19 cellular contexts compared by ENCODE assay signal in the genomic region with DNA sequence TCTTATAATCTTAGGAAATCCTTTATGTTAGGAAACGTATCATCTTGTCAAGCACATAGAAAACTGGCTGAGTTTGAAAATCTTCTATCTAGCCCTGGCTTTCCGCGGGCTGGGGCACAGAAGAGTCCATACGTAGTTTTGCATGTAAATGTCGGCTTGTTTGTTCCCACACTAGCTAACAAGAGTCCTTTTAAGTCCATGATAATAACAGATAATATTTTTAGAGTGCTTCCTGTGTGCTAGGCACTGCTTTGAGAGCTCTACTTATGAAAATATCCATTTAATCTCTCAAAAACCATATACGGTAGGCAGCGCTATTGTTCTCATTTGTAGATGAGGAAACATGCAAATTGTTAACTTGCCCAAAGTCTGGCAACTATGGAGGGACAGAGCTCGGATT. TPM values are rescaled to one million over a fixed set of nuclear protein-coding genes. Genes with fewer than 3 reads are reported as not detected.
A peak's percentile ranks its signal among the peaks of the same experiment; 100 is the strongest.
DNase-seq lines count a peak whose midpoint lies in the region; ATAC-seq and TF ChIP-seq lines count a peak whose summit lies in the region.
"Had no signal": no experiment of that assay in that cellular context is flagged by ENCODE, and none has a peak within 500 bp of the region (broad histone marks: within the 10 kb centered on the region; RNA-seq: fewer than 3 reads in every experiment).

No MANE protein-coding gene starts in this region.

- H3K4me2 ChIP-seq in mammary epithelial cell (ENCODE audit: insufficient read depth, low read depth, low read length): no peak overlapping the region

- in situ Hi-C loops in mammary epithelial cell (cut with MboI; ENCODE audit: low sequenced_read_pairs in 2 of 2): no loop called here

- no peaks in the 10 kb centered on the region for H3K36me3 ChIP-seq in effector memory CD4-positive, alpha-beta T cell (ENCODE audit: control insufficient read depth, insufficient read depth, low read length)
- no peaks in the 10 kb centered on the region for H3K36me3 ChIP-seq in mammary epithelial cell (ENCODE audit: insufficient read depth, low read length)

- peak overlapping the region; percentile 78 for H3K27ac ChIP-seq in effector memory CD4-positive, alpha-beta T cell (ENCODE audit: insufficient read depth, low read length, poor library complexity, severe bottlenecking)
- no peak overlapping the region for H3K27ac ChIP-seq in mammary epithelial cell (ENCODE audit: insufficient read depth, low read depth, low read length)

- H3K36me3 Mint-ChIP-seq in stimulated activated naive CD8-positive, alpha-beta T cell treated with anti-CD3 and anti-CD28 coated beads, Interleukin-15, Interleukin-2, amounts not matched to agents 100 ng/mL and 50 ng/mL, for 24 hours (ENCODE audit: low read depth): peaks cover 3% of the 10 kb centered on the region
- peaks cover 47% of the 10 kb centered on the region for H3K36me3 Mint-ChIP-seq in T-helper 2 cell treated with Interferon-gamma antibody and Interleukin-4, amounts not matched to agents 5 μg/mL and 100 μg/mL, for 36 hours (ENCODE audit: low read depth)

- H3K4me3 ChIP-seq in effector memory CD4-positive, alpha-beta T cell (ENCODE audit: insufficient read depth, low read depth, low read length, poor library complexity, severe bottlenecking): no peak overlapping the region
- no peak overlapping the region for H3K4me3 ChIP-seq in mammary epithelial cell (replicated peaks in 1 of 3; ENCODE audit: insufficient read depth in 1 of 3, low read depth in 2 of 3, low read length in 3 of 3)
- H3K4me3 ChIP-seq: heart left ventricle had no signal

- H3K9me3 ChIP-seq in effector memory CD4-positive, alpha-beta T cell (ENCODE audit: control insufficient read depth, low read length): no peaks in the 10 kb centered on the region
- H3K9me3 ChIP-seq in mammary epithelial cell (replicated peaks; ENCODE audit: insufficient read depth, low read length): no peaks in the 10 kb centered on the region
- H3K9me3 ChIP-seq: heart left ventricle had no signal

- TF ChIP-seq CTCF in mammary epithelial cell (conservative IDR thresholded peaks at IDR 0.05 in 1 of 2, IDR thresholded peaks at IDR 0.05 in 1 of 2; ENCODE audit: extremely low read depth in 1 of 2, insufficient read depth in 1 of 2, low read depth in 1 of 2, low read length in 2 of 2): no peak

- BruUV-seq in mammary epithelial cell (replicated peaks; lab: Mats Ljungman, UMichigan): no TSS peak

- dilution Hi-C loops in mammary epithelial cell (cut with HindIII; ENCODE audit: low sequenced_read_pairs): no loop called here

- H3K79me2 ChIP-seq in mammary epithelial cell (ENCODE audit: insufficient read depth, low read length): no peaks in the 10 kb centered on the region

- no peak for ATAC-seq in stimulated activated naive CD8-positive, alpha-beta T cell treated with anti-CD3 and anti-CD28 coated beads, Interleukin-15, Interleukin-2, amounts not matched to agents 100 U/mL and 50 U/mL, for 24 hours
- ATAC-seq: heart left ventricle had no signal

- WGBS in mammary epithelial cell (ENCODE audit: low coverage, missing lambda C conversion rate): 89% methylated on average over 8 of the region's 8 CpGs

- H3K4me3 Mint-ChIP-seq in stimulated activated naive CD8-positive, alpha-beta T cell treated with anti-CD3 and anti-CD28 coated beads, Interleukin-15, Interleukin-2, amounts not matched to agents 100 ng/mL and 50 ng/mL, for 24 hours: peak overlapping the region; percentile 70
- H3K4me3 Mint-ChIP-seq in T-helper 2 cell treated with Interferon-gamma antibody and Interleukin-4, amounts not matched to agents 5 μg/mL and 100 μg/mL, for 36 hours: peak overlapping the region; percentile 65
- H3K4me3 Mint-ChIP-seq: H9, memory B cell had no signal

- no peaks in the 10 kb centered on the region for H3K27me3 Mint-ChIP-seq in stimulated activated naive CD8-positive, alpha-beta T cell treated with anti-CD3 and anti-CD28 coated beads, Interleukin-15, Interleukin-2, amounts not matched to agents 100 ng/mL and 50 ng/mL, for 24 hours
- no peaks in the 10 kb centered on the region for H3K27me3 Mint-ChIP-seq in T-helper 2 cell treated with Interferon-gamma antibody and Interleukin-4, amounts not matched to agents 5 μg/mL and 100 μg/mL, for 36 hours (ENCODE audit: low read depth)
- H3K27me3 Mint-ChIP-seq: memory B cell had no signal

- no peak overlapping the region for H3K9ac ChIP-seq in mammary epithelial cell (ENCODE audit: insufficient read depth, low read length)

- DNase-seq in stimulated activated naive CD8-positive, alpha-beta T cell treated with anti-CD3 and anti-CD28 coated beads, Interleukin-15, Interleukin-2, amounts not matched to agents 100 U/mL and 50 U/mL, for 24 hours: no peak
- DNase-seq in T-helper 2 cell treated with Interferon-gamma antibody and Interleukin-4, amounts not matched to agents 5 μg/mL and 100 μg/mL, for 36 hours (ENCODE audit: low spot score): no peak
- no peak for DNase-seq in effector memory CD4-positive, alpha-beta T cell
- no peak for DNase-seq in ureter (ENCODE audit: low spot score)
- DNase-seq in hepatic stellate cell (ENCODE audit: low spot score): no peak
- DNase-seq in mammary epithelial cell: no peak
- no peak for DNase-seq in stimulated activated CD4-positive, alpha-beta T cell treated with anti-CD3 and anti-CD28 coated beads, Interleukin-4, amount 100 ng/mL, for 24 hours
- DNase-seq: effector CD4-positive, alpha-beta T cell; H9; heart left ventricle; islet precursor cell; NCI-H187 treated with DMSO at 0.1 percent for 48 hours; NCI-H524; stimulated activated CD4-positive, alpha-beta T cell treated with anti-CD3 and anti-CD28 coated beads, Interleukin-15, amount 100 ng/mL, for 24 hours had no signal

- peaks cover 75% of the 10 kb centered on the region for H3K4me1 ChIP-seq in effector memory CD4-positive, alpha-beta T cell (ENCODE audit: control insufficient read depth, insufficient read depth, low read length, poor library complexity, severe bottlenecking)
- H3K4me1 ChIP-seq in mammary epithelial cell (ENCODE audit: insufficient read depth, low read length): peaks cover 20% of the 10 kb centered on the region

- intact Hi-C loops in mammary epithelial cell (cut with micrococcal nuclease): no loop called here

- CTCF ChIA-PET in mammary epithelial cell (lab: Charles Lee; ENCODE audit: low non-redundant PET): no interaction called here

- peaks cover 99% of the 10 kb centered on the region for H3K4me1 Mint-ChIP-seq in stimulated activated naive CD8-positive, alpha-beta T cell treated with anti-CD3 and anti-CD28 coated beads, Interleukin-15, Interleukin-2, amounts not matched to agents 100 ng/mL and 50 ng/mL, for 24 hours (ENCODE audit: low read depth)
- peaks cover 91% of the 10 kb centered on the region for H3K4me1 Mint-ChIP-seq in T-helper 2 cell treated with Interferon-gamma antibody and Interleukin-4, amounts not matched to agents 5 μg/mL and 100 μg/mL, for 36 hours (ENCODE audit: low read depth)

- H2AFZ ChIP-seq in mammary epithelial cell (ENCODE audit: low read depth, low read length): no peak overlapping the region

- H3K27me3 ChIP-seq in effector memory CD4-positive, alpha-beta T cell (replicated peaks; ENCODE audit: control insufficient read depth, insufficient read depth, low read length, poor library complexity, severe bottlenecking): no peaks in the 10 kb centered on the region
- no peaks in the 10 kb centered on the region for H3K27me3 ChIP-seq in mammary epithelial cell (ENCODE audit: insufficient read depth, low read length)

- H3K27ac Mint-ChIP-seq in stimulated activated naive CD8-positive, alpha-beta T cell treated with anti-CD3 and anti-CD28 coated beads, Interleukin-15, Interleukin-2, amounts not matched to agents 100 ng/mL and 50 ng/mL, for 24 hours: peak overlapping the region; percentile 94
- H3K27ac Mint-ChIP-seq in T-helper 2 cell treated with Interferon-gamma antibody and Interleukin-4, amounts not matched to agents 5 μg/mL and 100 μg/mL, for 36 hours: peak overlapping the region; percentile 81
- H3K27ac Mint-ChIP-seq: H9 had no signal

- no peaks in the 10 kb centered on the region for H4K20me1 ChIP-seq in mammary epithelial cell (ENCODE audit: insufficient read depth, low read length)

- H3K9me3 Mint-ChIP-seq in stimulated activated naive CD8-positive, alpha-beta T cell treated with anti-CD3 and anti-CD28 coated beads, Interleukin-15, Interleukin-2, amounts not matched to agents 100 ng/mL and 50 ng/mL, for 24 hours: no peaks in the 10 kb centered on the region
- peaks cover 1% of the 10 kb centered on the region for H3K9me3 Mint-ChIP-seq in T-helper 2 cell treated with Interferon-gamma antibody and Interleukin-4, amounts not matched to agents 5 μg/mL and 100 μg/mL, for 36 hours
- H3K9me3 Mint-ChIP-seq: H9 had no signal

RNA-seq across cellular contexts. Expression of gene FYB1, which starts 40.5 kb away (rescaled TPM):
- total RNA-seq in ureter: 17.9 TPM
- total RNA-seq in mammary epithelial cell: 1 to 10 TPM; 2.0 to 6.6 TPM
- 1.2 TPM for polyA plus RNA-seq in mammary epithelial cell
- polyA minus RNA-seq in mammary epithelial cell: 0.16 TPM
- total RNA-seq: fibroblast of lung, H9, HT1080 had no signal
- polyA plus RNA-seq: fibroblast of lung, neural cell had no signal
